ENCODE assay signal across 11 cellular contexts in genomic region chr16:81526935-81527334, GRCh38.
DNase-seq lines count a peak whose midpoint lies in the region; ATAC-seq and TF ChIP-seq lines count a peak whose summit lies in the region.
"Had no signal": no experiment of that assay in that cellular context is flagged by ENCODE, and none has a peak within 500 bp of the region (broad histone marks: within the 10 kb centered on the region; RNA-seq: fewer than 3 reads in every experiment).

No MANE protein-coding gene starts in this region.

- H3K27ac Mint-ChIP-seq in Calu3 (ENCODE audit: unreplicated experiment) = peak overlapping the region; percentile 80
- peak overlapping the region; percentile 79 to 83 for H3K27ac Mint-ChIP-seq in T-cell
- H3K27ac Mint-ChIP-seq: stimulated activated naive CD8-positive, alpha-beta T cell treated with anti-CD3 and anti-CD28 coated beads, Interleukin-15, Interleukin-2, amounts not matched to agents 100 ng/mL and 50 ng/mL, for 24 hours had no signal

- ATAC-seq in T-cell (replicated peaks in 1 of 4) = peak in 1 of 4 experiments; percentile 41
- no peak for ATAC-seq in HG02970 (IDR thresholded peaks at IDR 0.05; ENCODE audit: low FRiP score, unreplicated experiment)
- ATAC-seq in GM21825 (IDR thresholded peaks at IDR 0.05; ENCODE audit: unreplicated experiment) = no peak
- ATAC-seq in HG03457 (IDR thresholded peaks at IDR 0.05; ENCODE audit: unreplicated experiment) = no peak
- ATAC-seq in GM18861 (IDR thresholded peaks at IDR 0.05; ENCODE audit: unreplicated experiment) = no peak

- POLR2A ChIA-PET in T-cell (lab: Charles Lee) = no interaction called here

- H3K4me3 Mint-ChIP-seq in Calu3 (ENCODE audit: low read depth, unreplicated experiment) = peak overlapping the region; percentile 62
- H3K4me3 Mint-ChIP-seq in T-cell = peak overlapping the region in 1 of 3 donors; percentile 36
- H3K4me3 Mint-ChIP-seq: stimulated activated naive CD8-positive, alpha-beta T cell treated with anti-CD3 and anti-CD28 coated beads, Interleukin-15, Interleukin-2, amounts not matched to agents 100 ng/mL and 50 ng/mL, for 24 hours had no signal

- H3K9me3 Mint-ChIP-seq in Calu3 (ENCODE audit: low read depth, unreplicated experiment) (no peaks in the 10 kb centered on the region), T-cell (no peaks in the 10 kb centered on the region)
- H3K9me3 Mint-ChIP-seq: stimulated activated naive CD8-positive, alpha-beta T cell treated with anti-CD3 and anti-CD28 coated beads, Interleukin-15, Interleukin-2, amounts not matched to agents 100 ng/mL and 50 ng/mL, for 24 hours had no signal

- no TSS peak for BruUV-seq in Calu3 (replicated peaks; lab: Mats Ljungman, UMichigan)

- no peaks in the 10 kb centered on the region for H3K27me3 Mint-ChIP-seq in Calu3 (ENCODE audit: unreplicated experiment)
- no peaks in the 10 kb centered on the region for H3K27me3 Mint-ChIP-seq in T-cell
- H3K27me3 Mint-ChIP-seq: stimulated activated naive CD8-positive, alpha-beta T cell treated with anti-CD3 and anti-CD28 coated beads, Interleukin-15, Interleukin-2, amounts not matched to agents 100 ng/mL and 50 ng/mL, for 24 hours had no signal

- TF ChIP-seq CTCF in Calu3 (IDR thresholded peaks at IDR 0.05; ENCODE audit: unreplicated experiment) (no peak), fibroblast of villous mesenchyme (IDR thresholded peaks at IDR 0.05; ENCODE audit: insufficient read depth, low read depth, low read length) (no peak)

- CTCF ChIA-PET in Calu3 (lab: Charles Lee) (interaction anchor here (1.2 kb wide), 1 partner anchor 32 kb away, joined by 5 read pairs; no protein-coding TSS in a partner anchor), T-cell (lab: Charles Lee) (interaction anchor here in 1 of 2 donors (0.8 to 1.8 kb wide), 3 partner anchors 13 to 123 kb away, joined by 3 to 5 read pairs (median 4); no protein-coding TSS in a partner anchor)

- peaks cover 26% of the 10 kb centered on the region for H3K36me3 Mint-ChIP-seq in Calu3 (ENCODE audit: insufficient read depth, unreplicated experiment)
- peaks cover 23% of the 10 kb centered on the region for H3K36me3 Mint-ChIP-seq in T-cell

- H3K4me3 ChIP-seq in fibroblast of villous mesenchyme (ENCODE audit: low read depth, low read length) = no peak overlapping the region
- H3K4me3 ChIP-seq: colonic mucosa had no signal

- DNase-seq in Calu3 (peak; percentile 64), T-cell (peak in 20 of 34 experiments; percentile 14 to 51 (median 29)), fibroblast of villous mesenchyme (ENCODE audit: low read depth) (peak; percentile 73), renal cortical epithelial cell (ENCODE audit: low read depth) (peak; percentile 50)
- DNase-seq: colonic mucosa, NCI-H187 had no signal

- H3K4me1 Mint-ChIP-seq in Calu3 (ENCODE audit: low read depth, unreplicated experiment) (peaks cover 85% of the 10 kb centered on the region), T-cell (peaks cover 34 to 66% (median 60%) of the 10 kb centered on the region in 3 donors)

- intact Hi-C loops in Calu3 (cut with micrococcal nuclease; ENCODE audit: unreplicated experiment) = loop anchor here (10.0 kb wide), 1 partner anchor 58 kb away; no protein-coding TSS in a partner anchor
